8 cellular contexts compared by ENCODE assay signal in the genomic region with DNA sequence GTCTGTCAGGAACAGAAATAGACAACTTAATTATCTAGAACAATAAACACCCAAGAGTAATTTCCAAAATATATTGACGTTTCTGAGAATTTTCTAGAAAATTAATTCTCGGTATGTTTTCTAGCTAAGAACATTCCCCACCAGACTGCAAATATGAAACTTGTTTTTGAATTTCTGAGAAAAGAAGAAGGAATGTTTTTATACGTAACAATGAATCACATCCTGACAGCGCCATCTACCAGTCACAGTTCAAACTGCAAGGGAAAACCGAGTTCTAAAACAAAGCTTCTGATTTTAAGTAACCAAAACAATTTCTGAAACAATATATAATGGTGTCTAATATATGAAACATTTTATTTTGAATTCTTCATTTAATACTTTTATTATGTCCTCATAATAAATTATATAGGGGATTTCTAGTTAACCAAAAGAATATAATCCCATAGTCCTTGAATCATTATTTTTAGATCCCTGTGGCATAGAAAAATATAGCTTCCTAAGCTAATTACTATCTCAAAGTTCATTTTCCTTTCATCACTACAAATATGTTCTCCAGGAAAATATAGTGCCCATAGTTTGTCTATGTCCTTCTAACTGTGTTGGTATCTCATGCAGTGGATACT. TPM values are rescaled to one million over a fixed set of nuclear protein-coding genes. Genes with fewer than 3 reads are reported as not detected.
A peak's percentile ranks its signal among the peaks of the same experiment; 100 is the strongest.
DNase-seq lines count a peak whose midpoint lies in the region; ATAC-seq and TF ChIP-seq lines count a peak whose summit lies in the region.

No MANE protein-coding gene starts in this region.

- no peaks in the 10 kb centered on the region for H3K4me1 ChIP-seq in upper lobe of right lung

- no peaks in the 10 kb centered on the region for H3K27me3 Mint-ChIP-seq in activated naive CD8-positive, alpha-beta T cell treated with anti-CD3 and anti-CD28 coated beads, Interleukin-2, amount 50 U/mL, for 24 hours
- H3K27me3 Mint-ChIP-seq in activated naive CD8-positive, alpha-beta T cell treated with anti-CD3 and anti-CD28 coated beads for 36 hours = no peaks in the 10 kb centered on the region
- H3K27me3 Mint-ChIP-seq in WTC11 (ENCODE audit: low read depth) = no peaks in the 10 kb centered on the region

- ATAC-seq in activated naive CD8-positive, alpha-beta T cell treated with anti-CD3 and anti-CD28 coated beads, Interleukin-2, amount 50 U/mL, for 24 hours = no peak
- ATAC-seq in WTC11 = no peak
- ATAC-seq in upper lobe of right lung = no peak
- ATAC-seq in GM18907 (IDR thresholded peaks at IDR 0.05; ENCODE audit: unreplicated experiment) = no peak

- H3K4me3 ChIP-seq in upper lobe of right lung = no peak overlapping the region

- no peak overlapping the region for H3K27ac Mint-ChIP-seq in activated naive CD8-positive, alpha-beta T cell treated with anti-CD3 and anti-CD28 coated beads, Interleukin-2, amount 50 U/mL, for 24 hours
- no peak overlapping the region for H3K27ac Mint-ChIP-seq in activated naive CD8-positive, alpha-beta T cell treated with anti-CD3 and anti-CD28 coated beads for 36 hours
- no peak overlapping the region for H3K27ac Mint-ChIP-seq in WTC11

- no peak overlapping the region for H3K27ac ChIP-seq in upper lobe of right lung

- DNase-seq in activated naive CD8-positive, alpha-beta T cell treated with anti-CD3 and anti-CD28 coated beads, Interleukin-2, amount 50 U/mL, for 24 hours = peak; percentile 3
- DNase-seq in activated naive CD8-positive, alpha-beta T cell treated with anti-CD3 and anti-CD28 coated beads for 36 hours = no peak
- DNase-seq in NCI-H1105 treated with DMSO at 0.1 percent for 48 hours (lab: John Stamatoyannopoulos, UW) (peak; percentile 41), WTC11 (ENCODE audit: low spot score) (peak; percentile 27), inferior parietal cortex (ENCODE audit: extremely low spot score) (peak; percentile 62), upper lobe of right lung (no peak)
- no peak for DNase-seq in stimulated activated CD4-positive, alpha-beta T cell treated with anti-CD3 and anti-CD28 coated beads, Interleukin-4, amount 100 ng/mL, for 1 hour

- H3K27me3 ChIP-seq in upper lobe of right lung = no peaks in the 10 kb centered on the region

- no peaks in the 10 kb centered on the region for H3K4me1 Mint-ChIP-seq in activated naive CD8-positive, alpha-beta T cell treated with anti-CD3 and anti-CD28 coated beads, Interleukin-2, amount 50 U/mL, for 24 hours
- no peaks in the 10 kb centered on the region for H3K4me1 Mint-ChIP-seq in activated naive CD8-positive, alpha-beta T cell treated with anti-CD3 and anti-CD28 coated beads for 36 hours
- peaks cover 26% of the 10 kb centered on the region for H3K4me1 Mint-ChIP-seq in WTC11

- POLR2A ChIA-PET in WTC11 (lab: Charles Lee) = no interaction called here

- CTCF ChIA-PET in WTC11 (lab: Charles Lee) = interaction anchor here (0.6 to 1.9 kb wide), 46 partner anchors 9 to 797 kb away, joined by 3 to 21 read pairs (median 3); a partner anchor contains a TSS

- H3K9me3 Mint-ChIP-seq in activated naive CD8-positive, alpha-beta T cell treated with anti-CD3 and anti-CD28 coated beads, Interleukin-2, amount 50 U/mL, for 24 hours = no peaks in the 10 kb centered on the region
- peaks cover 2% of the 10 kb centered on the region for H3K9me3 Mint-ChIP-seq in activated naive CD8-positive, alpha-beta T cell treated with anti-CD3 and anti-CD28 coated beads for 36 hours
- H3K9me3 Mint-ChIP-seq in WTC11 = no peaks in the 10 kb centered on the region

- no peaks in the 10 kb centered on the region for H3K36me3 Mint-ChIP-seq in activated naive CD8-positive, alpha-beta T cell treated with anti-CD3 and anti-CD28 coated beads, Interleukin-2, amount 50 U/mL, for 24 hours (ENCODE audit: low read depth)
- H3K36me3 Mint-ChIP-seq in activated naive CD8-positive, alpha-beta T cell treated with anti-CD3 and anti-CD28 coated beads for 36 hours = no peaks in the 10 kb centered on the region
- H3K36me3 Mint-ChIP-seq in WTC11 = no peaks in the 10 kb centered on the region

- intact Hi-C loops in upper lobe of right lung (cut with DNase I) = no loop called here

- TF ChIP-seq CTCF in WTC11 (IDR thresholded peaks at IDR 0.05) (peak; percentile 66; the same call in 1 of the 2 replicates), upper lobe of right lung (IDR thresholded peaks at IDR 0.05) (peak; percentile 70)

- no peak overlapping the region for H3K4me3 Mint-ChIP-seq in activated naive CD8-positive, alpha-beta T cell treated with anti-CD3 and anti-CD28 coated beads, Interleukin-2, amount 50 U/mL, for 24 hours
- H3K4me3 Mint-ChIP-seq in activated naive CD8-positive, alpha-beta T cell treated with anti-CD3 and anti-CD28 coated beads for 36 hours = no peak overlapping the region
- no peak overlapping the region for H3K4me3 Mint-ChIP-seq in WTC11

- no peaks in the 10 kb centered on the region for H3K36me3 ChIP-seq in upper lobe of right lung

- H3K9me3 ChIP-seq in upper lobe of right lung = no peaks in the 10 kb centered on the region

TF ChIP-seq in WTC11, 78 proteins besides CTCF, POLR2A, EP300 and RAD21 (continues in another document):
- TF ChIP-seq ETV6 (CRISPR knock-in tag; IDR thresholded peaks at IDR 0.05) = no peak
- no peak for TF ChIP-seq SP1 (CRISPR knock-in tag; conservative IDR thresholded peaks at IDR 0.05)
- TF ChIP-seq CBFB (CRISPR knock-in tag; IDR thresholded peaks at IDR 0.05; ENCODE audit: low read depth) = no peak
- no peak for TF ChIP-seq ZNF121 (CRISPR knock-in tag; IDR thresholded peaks at IDR 0.05)
- TF ChIP-seq, protein P1, sequence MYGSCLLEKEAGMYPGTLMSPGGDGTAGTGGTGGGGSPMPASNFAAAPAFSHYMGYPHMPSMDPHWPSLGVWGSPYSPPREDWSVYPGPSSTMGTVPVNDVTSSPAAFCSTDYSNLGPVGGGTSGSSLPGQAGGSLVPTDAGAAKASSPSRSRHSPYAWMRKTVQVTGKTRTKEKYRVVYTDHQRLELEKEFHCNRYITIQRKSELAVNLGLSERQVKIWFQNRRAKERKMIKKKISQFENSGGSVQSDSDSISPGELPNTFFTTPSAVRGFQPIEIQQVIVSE (CRISPR knock-in tag; IDR thresholded peaks at IDR 0.05; ENCODE audit: borderline replicate concordance) = no peak
- TF ChIP-seq, protein P2, sequence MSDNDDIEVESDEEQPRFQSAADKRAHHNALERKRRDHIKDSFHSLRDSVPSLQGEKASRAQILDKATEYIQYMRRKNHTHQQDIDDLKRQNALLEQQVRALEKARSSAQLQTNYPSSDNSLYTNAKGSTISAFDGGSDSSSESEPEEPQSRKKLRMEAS (CRISPR knock-in tag; IDR thresholded peaks at IDR 0.05) = no peak
- TF ChIP-seq KAT7 (CRISPR knock-in tag; IDR thresholded peaks at IDR 0.05; ENCODE audit: borderline replicate concordance) = no peak
- TF ChIP-seq JAZF1 (CRISPR knock-in tag; IDR thresholded peaks at IDR 0.05) = no peak
- TF ChIP-seq, protein P3, sequence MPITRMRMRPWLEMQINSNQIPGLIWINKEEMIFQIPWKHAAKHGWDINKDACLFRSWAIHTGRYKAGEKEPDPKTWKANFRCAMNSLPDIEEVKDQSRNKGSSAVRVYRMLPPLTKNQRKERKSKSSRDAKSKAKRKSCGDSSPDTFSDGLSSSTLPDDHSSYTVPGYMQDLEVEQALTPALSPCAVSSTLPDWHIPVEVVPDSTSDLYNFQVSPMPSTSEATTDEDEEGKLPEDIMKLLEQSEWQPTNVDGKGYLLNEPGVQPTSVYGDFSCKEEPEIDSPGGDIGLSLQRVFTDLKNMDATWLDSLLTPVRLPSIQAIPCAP (CRISPR knock-in tag; IDR thresholded peaks at IDR 0.05) = no peak
- TF ChIP-seq NFATC4 (CRISPR knock-in tag; IDR thresholded peaks at IDR 0.05) = no peak
- no peak for TF ChIP-seq ZNF423 (CRISPR knock-in tag; IDR thresholded peaks at IDR 0.05)
- TF ChIP-seq SOX15 (CRISPR knock-in tag; IDR thresholded peaks at IDR 0.05) = no peak
- TF ChIP-seq, protein P4, sequence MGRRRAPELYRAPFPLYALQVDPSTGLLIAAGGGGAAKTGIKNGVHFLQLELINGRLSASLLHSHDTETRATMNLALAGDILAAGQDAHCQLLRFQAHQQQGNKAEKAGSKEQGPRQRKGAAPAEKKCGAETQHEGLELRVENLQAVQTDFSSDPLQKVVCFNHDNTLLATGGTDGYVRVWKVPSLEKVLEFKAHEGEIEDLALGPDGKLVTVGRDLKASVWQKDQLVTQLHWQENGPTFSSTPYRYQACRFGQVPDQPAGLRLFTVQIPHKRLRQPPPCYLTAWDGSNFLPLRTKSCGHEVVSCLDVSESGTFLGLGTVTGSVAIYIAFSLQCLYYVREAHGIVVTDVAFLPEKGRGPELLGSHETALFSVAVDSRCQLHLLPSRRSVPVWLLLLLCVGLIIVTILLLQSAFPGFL (CRISPR knock-in tag; IDR thresholded peaks at IDR 0.05; ENCODE audit: borderline replicate concordance) = no peak
- TF ChIP-seq, protein P5, sequence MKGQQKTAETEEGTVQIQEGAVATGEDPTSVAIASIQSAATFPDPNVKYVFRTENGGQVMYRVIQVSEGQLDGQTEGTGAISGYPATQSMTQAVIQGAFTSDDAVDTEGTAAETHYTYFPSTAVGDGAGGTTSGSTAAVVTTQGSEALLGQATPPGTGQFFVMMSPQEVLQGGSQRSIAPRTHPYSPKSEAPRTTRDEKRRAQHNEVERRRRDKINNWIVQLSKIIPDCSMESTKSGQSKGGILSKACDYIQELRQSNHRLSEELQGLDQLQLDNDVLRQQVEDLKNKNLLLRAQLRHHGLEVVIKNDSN (CRISPR knock-in tag; IDR thresholded peaks at IDR 0.05) = no peak
- no peak for TF ChIP-seq ZNF396 (CRISPR knock-in tag; IDR thresholded peaks at IDR 0.05; ENCODE audit: borderline replicate concordance)

RNA-seq across cellular contexts. Expression of a gene that starts 34.5 kb away (rescaled TPM):
- total RNA-seq in activated naive CD8-positive, alpha-beta T cell treated with anti-CD3 and anti-CD28 coated beads for 36 hours = not detected
- total RNA-seq in WTC11 (2021) (0.07 to 0.16 TPM (median 0.14 TPM) in 3 replicates), upper lobe of right lung (21.9 TPM)

Comparison
In these comparisons a context has a peak if more than half of its experiments do, and no peak if none do; other contexts are left out.
1. DNase-seq: peak in activated naive CD8-positive, alpha-beta T cell treated with anti-CD3 and anti-CD28 coated beads, Interleukin-2, amount 50 U/mL, for 24 hours (single experiment), NCI-H1105 treated with DMSO at 0.1 percent for 48 hours (single experiment), WTC11 (single experiment) and inferior parietal cortex (single experiment); none in activated naive CD8-positive, alpha-beta T cell treated with anti-CD3 and anti-CD28 coated beads for 36 hours (single experiment), upper lobe of right lung (single experiment) and stimulated activated CD4-positive, alpha-beta T cell treated with anti-CD3 and anti-CD28 coated beads, Interleukin-4, amount 100 ng/mL, for 1 hour (single experiment).
2. RNA of a gene that starts 34.5 kb away (total RNA-seq): 21.9 TPM in upper lobe of right lung (single experiment); 0.07 to 0.16 TPM in WTC11 and not detected in activated naive CD8-positive, alpha-beta T cell treated with anti-CD3 and anti-CD28 coated beads for 36 hours; every median in the first group is over 10 times any median in the second.